In genomic region chr2:112480540-112481049, GRCh38 we compare ENCODE assay signal across 9 cellular contexts. TPM values are rescaled to one million over a fixed set of nuclear protein-coding genes. Genes with fewer than 3 reads are reported as not detected.
DNase-seq lines count a peak whose midpoint lies in the region; ATAC-seq, FAIRE-seq and TF ChIP-seq lines count a peak whose summit lies in the region.
"Had no signal": no experiment of that assay in that cellular context is flagged by ENCODE, and none has a peak within 500 bp of the region (broad histone marks: within the 10 kb centered on the region; RNA-seq: fewer than 3 reads in every experiment).

No MANE protein-coding gene starts in this region.

- DNase-seq in activated CD8-positive, alpha-beta memory T cell treated with anti-CD3 and anti-CD28 coated beads, Interleukin-2, amount 50 U/mL, for 4 hours = peak; percentile 21
- no peak for DNase-seq in activated CD8-positive, alpha-beta memory T cell treated with anti-CD3 and anti-CD28 coated beads for 24 hours
- DNase-seq in T-helper 2 cell treated with Interferon-gamma antibody and Interleukin-4, amounts not matched to agents 5 μg/mL and 100 μg/mL, for 36 hours (ENCODE audit: low spot score) = peak; percentile 14
- DNase-seq in endothelial cell of umbilical vein (ENCODE audit: low read depth, low spot score) (peak; percentile 7), prostate gland (ENCODE audit: low spot score) (no peak)

- POLR2A ChIA-PET in endothelial cell of umbilical vein (lab: Charles Lee) = interaction anchor here (0.6 kb wide), 1 partner anchor 50 kb away, joined by 3 read pairs; no protein-coding TSS in a partner anchor

- peaks cover 21% of the 10 kb centered on the region for H3K4me1 Mint-ChIP-seq in T-helper 2 cell treated with Interferon-gamma antibody and Interleukin-4, amounts not matched to agents 5 μg/mL and 100 μg/mL, for 36 hours (ENCODE audit: low read depth)

- H3K36me3 Mint-ChIP-seq in T-helper 2 cell treated with Interferon-gamma antibody and Interleukin-4, amounts not matched to agents 5 μg/mL and 100 μg/mL, for 36 hours (ENCODE audit: low read depth) = peaks cover 9% of the 10 kb centered on the region

- H3K9me1 ChIP-seq in endothelial cell of umbilical vein (replicated peaks; ENCODE audit: control insufficient read depth, extremely low read depth, insufficient read depth, low read length) = no peaks in the 10 kb centered on the region

- TF ChIP-seq POLR2A in endothelial cell of umbilical vein (IDR thresholded peaks at IDR 0.05; ENCODE audit: low read depth, low read length) (no peak), prostate gland (IDR thresholded peaks at IDR 0.05) (no peak)

- H3K27me3 Mint-ChIP-seq in T-helper 2 cell treated with Interferon-gamma antibody and Interleukin-4, amounts not matched to agents 5 μg/mL and 100 μg/mL, for 36 hours (ENCODE audit: low read depth) = peaks cover 2% of the 10 kb centered on the region

- H3K27ac ChIP-seq in endothelial cell of umbilical vein (ENCODE audit: insufficient read depth, low read depth, low read length) (no peak overlapping the region), prostate gland (peak overlapping the region; percentile 79 to 89)

- peaks cover 10% of the 10 kb centered on the region for H3K4me1 ChIP-seq in endothelial cell of umbilical vein (ENCODE audit: control insufficient read depth, extremely low read depth, insufficient read depth, low read length)
- H3K4me1 ChIP-seq in prostate gland (replicated peaks) = no peaks in the 10 kb centered on the region

- peak overlapping the region; percentile 60 for H2AFZ ChIP-seq in endothelial cell of umbilical vein (ENCODE audit: low read depth, low read length)

- FAIRE-seq in endothelial cell of umbilical vein (lab: Jason Lieb, UNC) = no peak
- FAIRE-seq: colon had no signal

- BruUV-seq in endothelial cell of umbilical vein (replicated peaks; lab: Mats Ljungman, UMichigan) = no TSS peak

- H3K36me3 ChIP-seq in endothelial cell of umbilical vein (ENCODE audit: control insufficient read depth in 2 of 2, extremely low read depth in 1 of 2, insufficient read depth in 2 of 2, low read length in 2 of 2) = no peaks in the 10 kb centered on the region
- H3K36me3 ChIP-seq in prostate gland = no peaks in the 10 kb centered on the region

- dilution Hi-C loops in endothelial cell of umbilical vein (cut with MboI; ENCODE audit: extremely low pct_ligation_motif_present, low sequenced_read_pairs) = no loop called here

- peak overlapping the region; percentile 62 for H3K4me2 ChIP-seq in endothelial cell of umbilical vein (ENCODE audit: insufficient read depth, low read length)

- CTCF ChIA-PET in endothelial cell of umbilical vein (lab: Charles Lee) = interaction anchor here (0.6 to 3.4 kb wide), 12 partner anchors 9 to 247 kb away, joined by 3 to 20 read pairs (median 5); no protein-coding TSS in a partner anchor

- H3K79me2 ChIP-seq in endothelial cell of umbilical vein (ENCODE audit: control insufficient read depth, insufficient read depth, low read length) = peaks cover 26% of the 10 kb centered on the region

- ATAC-seq in GM21528 (IDR thresholded peaks at IDR 0.05; ENCODE audit: low FRiP score, unreplicated experiment) (no peak), HG02870 (IDR thresholded peaks at IDR 0.05; ENCODE audit: unreplicated experiment) (no peak), GM18517 (IDR thresholded peaks at IDR 0.05; ENCODE audit: unreplicated experiment) (no peak)

- H3K9ac ChIP-seq in endothelial cell of umbilical vein (replicated peaks; ENCODE audit: extremely low read depth, insufficient read depth, low read length) = no peak overlapping the region

- H3K4me3 ChIP-seq in endothelial cell of umbilical vein (replicated peaks in 1 of 3; ENCODE audit: insufficient read depth in 1 of 3, low read depth in 1 of 3, low read length in 3 of 3) (peak overlapping the region in 1 of 3 experiments; percentile 0), prostate gland (peak overlapping the region; percentile 60 to 78)

- H3K9me3 ChIP-seq in endothelial cell of umbilical vein (replicated peaks; ENCODE audit: control insufficient read depth, insufficient read depth, low read length) = no peaks in the 10 kb centered on the region
- no peaks in the 10 kb centered on the region for H3K9me3 ChIP-seq in prostate gland

- intact Hi-C loops in endothelial cell of umbilical vein (cut with micrococcal nuclease) = loop anchor here (1.0 kb wide), 3 partner anchors 63 to 246 kb away; no protein-coding TSS in a partner anchor
- intact Hi-C loops in prostate gland (cut with DNase I) = loop anchor here (5.0 kb wide), 2 partner anchors 102 to 428 kb away; partner anchors contain the start of gene CHCHD5

- H3K4me3 Mint-ChIP-seq in T-helper 2 cell treated with Interferon-gamma antibody and Interleukin-4, amounts not matched to agents 5 μg/mL and 100 μg/mL, for 36 hours = peak overlapping the region; percentile 94

- H3K27ac Mint-ChIP-seq in T-helper 2 cell treated with Interferon-gamma antibody and Interleukin-4, amounts not matched to agents 5 μg/mL and 100 μg/mL, for 36 hours = peak overlapping the region; percentile 82

- H3K9me3 Mint-ChIP-seq in T-helper 2 cell treated with Interferon-gamma antibody and Interleukin-4, amounts not matched to agents 5 μg/mL and 100 μg/mL, for 36 hours = no peaks in the 10 kb centered on the region

- H3K27me3 ChIP-seq in endothelial cell of umbilical vein (ENCODE audit: control insufficient read depth in 2 of 2, insufficient read depth in 2 of 2, low read length in 2 of 2) (no peaks in the 10 kb centered on the region), prostate gland (replicated peaks; ENCODE audit: insufficient read depth) (no peaks in the 10 kb centered on the region)

- WGBS in prostate gland = 13% methylated on average over 20 of the region's 20 CpGs

- TF ChIP-seq CTCF in endothelial cell of umbilical vein (IDR thresholded peaks at IDR 0.05; ENCODE audit: extremely low read depth in 1 of 2, insufficient read depth in 1 of 2, low read depth in 1 of 2, low read length in 2 of 2) = no peak
- no peak for TF ChIP-seq CTCF in prostate gland (IDR thresholded peaks at IDR 0.05)

- H4K20me1 ChIP-seq in endothelial cell of umbilical vein (replicated peaks; ENCODE audit: control insufficient read depth, extremely low read depth, insufficient read depth, low read length) = no peaks in the 10 kb centered on the region

TF ChIP-seq in endothelial cell of umbilical vein, 7 proteins besides CTCF, POLR2A, EP300 and RAD21:
- no peak for TF ChIP-seq EZH2 (IDR thresholded peaks at IDR 0.05; ENCODE audit: borderline replicate concordance, low read depth, low read length, severe bottlenecking)
- TF ChIP-seq JUN (IDR thresholded peaks at IDR 0.05; ENCODE audit: borderline replicate concordance, insufficient read depth, insufficient read length, low read depth) = no peak
- no peak for TF ChIP-seq MYC (IDR thresholded peaks at IDR 0.05; ENCODE audit: low read depth, low read length)
- no peak for TF ChIP-seq POLR2AphosphoS5 (IDR thresholded peaks at IDR 0.05; ENCODE audit: insufficient read depth, low read depth, low read length)
- TF ChIP-seq, protein P1, sequence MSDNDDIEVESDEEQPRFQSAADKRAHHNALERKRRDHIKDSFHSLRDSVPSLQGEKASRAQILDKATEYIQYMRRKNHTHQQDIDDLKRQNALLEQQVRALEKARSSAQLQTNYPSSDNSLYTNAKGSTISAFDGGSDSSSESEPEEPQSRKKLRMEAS (IDR thresholded peaks at IDR 0.05; ENCODE audit: insufficient read depth, insufficient read length) = no peak
- TF ChIP-seq GATA2 (IDR thresholded peaks at IDR 0.05; ENCODE audit: insufficient read depth, insufficient read length, low read depth, low read length) = no peak
- TF ChIP-seq FOS (IDR thresholded peaks at IDR 0.05; ENCODE audit: borderline replicate concordance, insufficient read depth, low read length) = no peak

RNA-seq across cellular contexts. Expression of gene TTL, which starts 1.4 kb away (rescaled TPM):
- 66.8 and 71.0 TPM in 2 replicates for total RNA-seq in endothelial cell of umbilical vein
- 17.9 and 21.9 TPM in 2 replicates for polyA plus RNA-seq in endothelial cell of umbilical vein
- 22.7 and 23.9 TPM in 2 replicates for polyA plus RNA-seq in endothelial cell of umbilical vein (2011; cell fraction: cytosol; rRNA removed)
- 34.9 and 40.9 TPM in 2 replicates for polyA plus RNA-seq in endothelial cell of umbilical vein (2011; cell fraction: nucleus; rRNA removed)
- 52.1 and 63.9 TPM in 2 replicates for polyA plus RNA-seq in endothelial cell of umbilical vein (2012)
- 54.3 and 59.0 TPM in 2 replicates for polyA minus RNA-seq in endothelial cell of umbilical vein
- 30.0 TPM for polyA minus RNA-seq in endothelial cell of umbilical vein (2011; cell fraction: cytosol; rRNA and poly(A)+ RNA removed)
- polyA minus RNA-seq in endothelial cell of umbilical vein (2011; cell fraction: nucleus; rRNA and poly(A)+ RNA removed) = 20.8 and 32.0 TPM in 2 replicates
- 10 to 100 TPM in 1 of 2 donors, 1 to 10 TPM in 1; 8.2 to 12.0 TPM for total RNA-seq in prostate gland

RNA-seq across cellular contexts. Expression of gene RGPD8, which starts 47.1 kb away (rescaled TPM):
- total RNA-seq in endothelial cell of umbilical vein (10.8 and 17.7 TPM in 2 replicates), prostate gland (10 to 100 TPM; 14.3 to 15.6 TPM)
- 0.75 and 0.98 TPM in 2 replicates for polyA plus RNA-seq in endothelial cell of umbilical vein
- polyA plus RNA-seq in endothelial cell of umbilical vein (2011; cell fraction: cytosol; rRNA removed) = 0.37 and 0.52 TPM in 2 replicates
- polyA plus RNA-seq in endothelial cell of umbilical vein (2011; cell fraction: nucleus; rRNA removed) = 10.8 and 12.0 TPM in 2 replicates
- 6.2 and 8.0 TPM in 2 replicates for polyA plus RNA-seq in endothelial cell of umbilical vein (2012)
- polyA minus RNA-seq in endothelial cell of umbilical vein = 1.7 and 7.9 TPM in 2 replicates
- polyA minus RNA-seq in endothelial cell of umbilical vein (2011; cell fraction: cytosol; rRNA and poly(A)+ RNA removed) = 2.7 TPM
- polyA minus RNA-seq in endothelial cell of umbilical vein (2011; cell fraction: nucleus; rRNA and poly(A)+ RNA removed) = 28.9 and 30.9 TPM in 2 replicates

Comparison
In these comparisons a context has a peak if more than half of its experiments do, and no peak if none do; other contexts are left out.
1. DNase-seq: peak in activated CD8-positive, alpha-beta memory T cell treated with anti-CD3 and anti-CD28 coated beads, Interleukin-2, amount 50 U/mL, for 4 hours (single experiment), T-helper 2 cell treated with Interferon-gamma antibody and Interleukin-4, amounts not matched to agents 5 μg/mL and 100 μg/mL, for 36 hours (single experiment) and endothelial cell of umbilical vein (single experiment); none in activated CD8-positive, alpha-beta memory T cell treated with anti-CD3 and anti-CD28 coated beads for 24 hours (single experiment) and prostate gland (single experiment).